In genomic region chr4:87734084-87734483, GRCh38 we compare ENCODE assay signal across 27 cellular contexts.
DNase-seq lines count a peak whose midpoint lies in the region; ATAC-seq, FAIRE-seq and TF ChIP-seq lines count a peak whose summit lies in the region.
"Had no signal": no experiment of that assay in that cellular context is flagged by ENCODE, and none has a peak within 500 bp of the region (broad histone marks: within the 10 kb centered on the region; RNA-seq: fewer than 3 reads in every experiment).

No MANE protein-coding gene starts in this region.

- peaks cover 17% of the 10 kb centered on the region for H3K4me1 Mint-ChIP-seq in GM23338
- H3K4me1 Mint-ChIP-seq: CD8-positive, alpha-beta memory T cell had no signal

- H3K27ac ChIP-seq in GM23338 (ENCODE audit: low read depth): no peak overlapping the region
- H3K27ac ChIP-seq in H1 (ENCODE audit: low read depth, low read length): 0 out of 2 replicates have a peak overlapping the region, but pooled peaks have one; percentile 14
- no peak overlapping the region for H3K27ac ChIP-seq in iPS-20b (ENCODE audit: low read length)
- H3K27ac ChIP-seq in mesendoderm (ENCODE audit: low read depth, low read length): no peak overlapping the region
- no peak overlapping the region for H3K27ac ChIP-seq in upper lobe of right lung
- H3K27ac ChIP-seq: A549; BLaER1 treated with 17β-estradiol and CSF1 and Interleukin-3, amounts not matched to agents 10 nM and 100 nM; GM23248 had no signal

- H2BK12ac ChIP-seq in H1 (ENCODE audit: low read depth, low read length): no peak overlapping the region

- H3K9me3 Mint-ChIP-seq in GM23338: peaks cover 2% of the 10 kb centered on the region; the same call in 2 of the 3 replicates
- H3K9me3 Mint-ChIP-seq: CD4-positive, alpha-beta T cell; CD8-positive, alpha-beta memory T cell; HFFc6 had no signal

- no peaks in the 10 kb centered on the region for H3F3A ChIP-seq in GM23338 (replicated peaks; ENCODE audit: low read depth)

- peak overlapping the region; percentile 78; the same call in 1 of the 2 replicates for H2AFZ ChIP-seq in GM23338
- peak overlapping the region; percentile 0; the same call in 1 of the 2 replicates for H2AFZ ChIP-seq in H1 (ENCODE audit: low read length)
- H2AFZ ChIP-seq: GM23248 had no signal

- H3K9me2 ChIP-seq in GM23338 (ENCODE audit: insufficient read depth): peaks cover 23% of the 10 kb centered on the region

- H4K91ac ChIP-seq in H1 (replicated peaks; ENCODE audit: insufficient read length, low read length): no peak overlapping the region

- H3K4me1 ChIP-seq in GM23338 (ENCODE audit: insufficient read depth): peaks cover 7% of the 10 kb centered on the region; the same call in 1 of the 2 replicates
- H3K4me1 ChIP-seq in H1 (replicated peaks in 1 of 4; ENCODE audit: control insufficient read depth in 3 of 4, insufficient read depth in 4 of 4, low read length in 3 of 4): peaks cover 0 to 7% (median 6%) of the 10 kb centered on the region in 4 experiments; a peak in 4 of 7 replicates
- peaks cover 10% of the 10 kb centered on the region for H3K4me1 ChIP-seq in iPS-20b (ENCODE audit: insufficient read depth, low read length)
- H3K4me1 ChIP-seq in mesendoderm (ENCODE audit: control insufficient read depth, low read depth, low read length): peaks cover 3% of the 10 kb centered on the region
- H3K4me1 ChIP-seq in upper lobe of right lung: no peaks in the 10 kb centered on the region
- H3K4me1 ChIP-seq: A549, BE2C, HAP-1 had no signal

- CTCF ChIA-PET in H1 (lab: Charles Lee; ENCODE audit: partially characterized antibody): interaction anchor here (0.8 to 1.3 kb wide), 7 partner anchors 11 to 115 kb away, joined by 3 to 4 read pairs (median 3); no protein-coding TSS in a partner anchor

- H2BK120ac ChIP-seq in H1 (replicated peaks; ENCODE audit: low read depth, low read length): no peak overlapping the region
- no peak overlapping the region for H2BK120ac ChIP-seq in mesendoderm (ENCODE audit: low read depth, low read length)

- no peaks in the 10 kb centered on the region for H3K23me2 ChIP-seq in H1 (ENCODE audit: low read depth, low read length)

- no peak overlapping the region for H2BK15ac ChIP-seq in H1 (ENCODE audit: low read length)
- no peak overlapping the region for H2BK15ac ChIP-seq in mesendoderm (replicated peaks; ENCODE audit: low read depth)

- H3K9ac ChIP-seq in H1 (replicated peaks in 1 of 4; ENCODE audit: extremely low read depth in 1 of 4, low read depth in 3 of 4, low read length in 3 of 4) (no peak overlapping the region), iPS-20b (ENCODE audit: low read depth, low read length) (no peak overlapping the region), mesendoderm (ENCODE audit: low read length) (no peak overlapping the region)
- H3K9ac ChIP-seq: BLaER1 treated with 17β-estradiol and CSF1 and Interleukin-3, amounts not matched to agents 10 nM and 100 nM; GM23248 had no signal

- TF ChIP-seq CTCF in GM23338 (conservative IDR thresholded peaks at IDR 0.05; ENCODE audit: low read depth in 2 of 2) (no peak), H1 (IDR thresholded peaks at IDR 0.05; ENCODE audit: control extremely low read depth in 1 of 3, insufficient read depth in 1 of 3, low read depth in 1 of 3, low read length in 3 of 3) (no peak), upper lobe of right lung (IDR thresholded peaks at IDR 0.05) (no peak)

- TF ChIP-seq POLR2A in H1 (IDR thresholded peaks at IDR 0.05; ENCODE audit: control extremely low read depth in 1 of 2, low read depth in 2 of 2, low read length in 2 of 2): no peak

- TF ChIP-seq EP300 in H1 (IDR thresholded peaks at IDR 0.05; ENCODE audit: borderline replicate concordance in 1 of 2, low read depth in 2 of 2, low read length in 2 of 2): no peak

- no peaks in the 10 kb centered on the region for H3K79me1 ChIP-seq in H1 (ENCODE audit: low read depth, low read length)
- no peaks in the 10 kb centered on the region for H3K79me1 ChIP-seq in mesendoderm (ENCODE audit: low read length)

- H3K4me3 ChIP-seq in GM23338 (no peak overlapping the region), H1 (ENCODE audit: extremely low read depth in 1 of 4, insufficient read depth in 2 of 4, low read depth in 3 of 4, low read length in 4 of 4) (0 out of 8 replicates have a peak overlapping the region, but pooled peaks of 1 of the 4 experiments have one; percentile 9), iPS-20b (ENCODE audit: low read length) (peak overlapping the region; percentile 4; the same call in 1 of the 2 replicates), mesendoderm (ENCODE audit: low read length) (no peak overlapping the region), upper lobe of right lung (no peak overlapping the region)
- H3K4me3 ChIP-seq: A549; BLaER1 treated with 17β-estradiol and CSF1 and Interleukin-3, amounts not matched to agents 10 nM and 100 nM; GM23248; HAP-1 had no signal

- POLR2A ChIA-PET in H1 (lab: Charles Lee; ENCODE audit: partially characterized antibody): no interaction called here

- H3K4me2 ChIP-seq in GM23338 (no peak overlapping the region), H1 (ENCODE audit: insufficient read depth in 1 of 2, low read depth in 2 of 2, low read length in 2 of 2) (peak overlapping the region; percentile 22 to 26; a peak in 2 of 4 replicates), mesendoderm (ENCODE audit: low read length) (no peak overlapping the region)
- H3K4me2 ChIP-seq: A549; BLaER1 treated with 17β-estradiol and CSF1 and Interleukin-3, amounts not matched to agents 10 nM and 100 nM had no signal

- no peak for TF ChIP-seq RAD21 in H1 (IDR thresholded peaks at IDR 0.05 in 1 of 2, conservative IDR thresholded peaks at IDR 0.05 in 1 of 2; ENCODE audit: low read depth in 2 of 2, low read length in 2 of 2)

- H3K23ac ChIP-seq in H1 (ENCODE audit: insufficient read length): no peak overlapping the region
- no peak overlapping the region for H3K23ac ChIP-seq in mesendoderm (ENCODE audit: low read length)

- no peaks in the 10 kb centered on the region for H3K79me2 ChIP-seq in GM23338 (replicated peaks; ENCODE audit: insufficient read depth)
- no peaks in the 10 kb centered on the region for H3K79me2 ChIP-seq in H1 (ENCODE audit: control insufficient read depth in 1 of 2, insufficient read depth in 2 of 2, low read length in 2 of 2)
- H3K79me2 ChIP-seq in mesendoderm (ENCODE audit: control insufficient read depth, insufficient read depth, low read length): no peaks in the 10 kb centered on the region

- ATAC-seq in GM23338 (peak; percentile 90), upper lobe of right lung (no peak), GM18498 (IDR thresholded peaks at IDR 0.05; ENCODE audit: unreplicated experiment) (no peak), HG03097 (IDR thresholded peaks at IDR 0.05; ENCODE audit: low FRiP score, unreplicated experiment) (no peak)
- ATAC-seq: A549 had no signal

- no peak overlapping the region for H3K4ac ChIP-seq in H1 (replicated peaks; ENCODE audit: insufficient read length, low read depth, low read length)
- no peak overlapping the region for H3K4ac ChIP-seq in mesendoderm (ENCODE audit: low read depth, low read length)

- H2AK5ac ChIP-seq in H1 (ENCODE audit: low read depth, low read length) (no peak overlapping the region), mesendoderm (ENCODE audit: low read length) (no peak overlapping the region)

- intact Hi-C loops in upper lobe of right lung (cut with DNase I): no loop called here

- DNase-seq in GM23338 (ENCODE audit: low spot score) (no peak), H1 (ENCODE audit: low read depth in 1 of 2, low spot score in 2 of 2) (peak in 1 of 2 experiments; percentile 5), mesendoderm (peak; percentile 8), upper lobe of right lung (no peak), germinal center (ENCODE audit: low spot score) (no peak)
- DNase-seq: 8988T; ACHN; AML-193; BE2C; CD4-positive, alpha-beta T cell; CD8-positive, alpha-beta memory T cell; DMS 273 treated with DMSO at 0.1 percent for 48 hours; DMS79; EL; GF-D8; GM23248; HFFc6 had no signal

- H3K56ac ChIP-seq in H1 (replicated peaks; ENCODE audit: insufficient read length, low read depth, low read length) (no peak overlapping the region), mesendoderm (ENCODE audit: low read length) (no peak overlapping the region)

- H3K18ac ChIP-seq in H1 (ENCODE audit: extremely low read depth, low read length) (no peak overlapping the region), mesendoderm (ENCODE audit: low read length) (no peak overlapping the region)

- peaks cover 5% of the 10 kb centered on the region for H3K27me3 Mint-ChIP-seq in GM23338 (ENCODE audit: insufficient read depth, low read depth, poor library complexity)

- H2BK5ac ChIP-seq in H1 (ENCODE audit: low read depth, low read length) (no peak overlapping the region), mesendoderm (ENCODE audit: low read length) (no peak overlapping the region)

- H3K27me3 ChIP-seq in GM23338 (ENCODE audit: insufficient read depth) (no peaks in the 10 kb centered on the region), H1 (replicated peaks in 1 of 4; ENCODE audit: control insufficient read depth in 3 of 4, extremely low read depth in 1 of 4, insufficient read depth in 3 of 4, low read length in 3 of 4) (no peaks in the 10 kb centered on the region), iPS-20b (ENCODE audit: insufficient read depth, low read length) (no peaks in the 10 kb centered on the region), mesendoderm (ENCODE audit: insufficient read depth, low read length, poor library complexity) (no peaks in the 10 kb centered on the region), upper lobe of right lung (no peaks in the 10 kb centered on the region)
- H3K27me3 ChIP-seq: BE2C; BLaER1 treated with 17β-estradiol and CSF1 and Interleukin-3, amounts not matched to agents 10 nM and 100 nM had no signal

- no peak overlapping the region for H4K5ac ChIP-seq in H1 (ENCODE audit: insufficient read length, low read depth, low read length)
- H4K5ac ChIP-seq in mesendoderm (ENCODE audit: low read length): no peak overlapping the region

- H3K36me3 ChIP-seq in GM23338 (ENCODE audit: insufficient read depth) (no peaks in the 10 kb centered on the region), H1 (ENCODE audit: control insufficient read depth in 2 of 4, insufficient read depth in 4 of 4, low read length in 3 of 4) (no peaks in the 10 kb centered on the region), iPS-20b (ENCODE audit: insufficient read depth, low read depth, low read length) (no peaks in the 10 kb centered on the region), mesendoderm (ENCODE audit: control insufficient read depth, insufficient read depth, low read length) (no peaks in the 10 kb centered on the region), upper lobe of right lung (no peaks in the 10 kb centered on the region)
- H3K36me3 ChIP-seq: BE2C; BLaER1 treated with 17β-estradiol and CSF1 and Interleukin-3, amounts not matched to agents 10 nM and 100 nM; HAP-1 had no signal

- no peak overlapping the region for H3K14ac ChIP-seq in H1 (ENCODE audit: insufficient read length)

- no peak overlapping the region for H2BK20ac ChIP-seq in H1 (ENCODE audit: low read length)

- H3K9me3 ChIP-seq in H1 (ENCODE audit: insufficient read depth in 2 of 2, low read depth in 1 of 2, low read length in 1 of 2): peaks cover 0 to 4% of the 10 kb centered on the region in 2 experiments; a peak in 2 of 4 replicates
- H3K9me3 ChIP-seq in iPS-20b (ENCODE audit: insufficient read depth, low read depth, low read length): no peaks in the 10 kb centered on the region; the same call in none of the 2 replicates
- no peaks in the 10 kb centered on the region for H3K9me3 ChIP-seq in upper lobe of right lung
- H3K9me3 ChIP-seq: A549; BE2C; BLaER1 treated with 17β-estradiol and CSF1 and Interleukin-3, amounts not matched to agents 10 nM and 100 nM; HAP-1 had no signal

- FAIRE-seq in H1 (lab: Jason Lieb, UNC): peak; percentile 69
- FAIRE-seq: A549, D721Med, GM12891, H54 had no signal

- H3K36me3 Mint-ChIP-seq in GM23338 (ENCODE audit: low read depth): peaks cover 3% of the 10 kb centered on the region; the same call in 2 of the 3 replicates
- H3K36me3 Mint-ChIP-seq: CD14-positive monocyte; CD8-positive, alpha-beta memory T cell had no signal

- no peak overlapping the region for H4K8ac ChIP-seq in H1 (ENCODE audit: extremely low read depth, insufficient read depth, low read length)
- no peak overlapping the region for H4K8ac ChIP-seq in mesendoderm (ENCODE audit: low read depth, low read length)

- no peak overlapping the region for H3K4me3 Mint-ChIP-seq in GM23338
- H3K4me3 Mint-ChIP-seq: CD14-positive monocyte; CD4-positive, alpha-beta T cell; CD8-positive, alpha-beta memory T cell; HFFc6 had no signal

- H4K20me1 ChIP-seq in GM23338 (replicated peaks; ENCODE audit: insufficient read depth): no peaks in the 10 kb centered on the region
- no peaks in the 10 kb centered on the region for H4K20me1 ChIP-seq in H1 (replicated peaks in 1 of 2; ENCODE audit: control insufficient read depth in 1 of 2, insufficient read depth in 2 of 2, low read length in 2 of 2)
- H4K20me1 ChIP-seq: BLaER1 treated with 17β-estradiol and CSF1 and Interleukin-3, amounts not matched to agents 10 nM and 100 nM had no signal

- 54% methylated on average over 2 of the region's 2 CpGs; no CpG with 5 or more reads in 1 of the 2 experiments for WGBS in H1 (ENCODE audit: extremely low coverage in 1 of 2, insufficient coverage in 1 of 2, insufficient read length in 1 of 2, insufficient replicate concordance in 2 of 2, low coverage in 1 of 2, low lambda C conversion rate in 2 of 2, missing lambda C conversion rate in 1 of 2), 2 experiments
- no CpG with 5 or more reads among the region's 2 CpGs for WGBS in mesendoderm (ENCODE audit: extremely low coverage, insufficient coverage, low lambda C conversion rate)

- no peak overlapping the region; the same call in 1 of the 2 replicates for H3K27ac Mint-ChIP-seq in GM23338
- H3K27ac Mint-ChIP-seq: CD4-positive, alpha-beta T cell; CD8-positive, alpha-beta memory T cell; HFFc6 had no signal

Comparison
In these comparisons a context has a peak if more than half of its experiments do, and no peak if none do; other contexts are left out.
1. H3K4me2 ChIP-seq: peak in H1 (2 of 2); none in GM23338 (single experiment) and mesendoderm (single experiment).